Comparison of ENCODE assay signal across 12 cellular contexts in genomic region chr16:86568677-86569623, GRCh38. TPM values are rescaled to one million over a fixed set of nuclear protein-coding genes. Genes with fewer than 3 reads are reported as not detected.
DNase-seq lines count a peak whose midpoint lies in the region; ATAC-seq, FAIRE-seq and TF ChIP-seq lines count a peak whose summit lies in the region.
"Had no signal": no experiment of that assay in that cellular context is flagged by ENCODE, and none has a peak within 500 bp of the region (broad histone marks: within the 10 kb centered on the region; RNA-seq: fewer than 3 reads in every experiment).

No MANE protein-coding gene starts in this region.

- no peak for FAIRE-seq in urothelium cell line (lab: Jason Lieb, UNC)

- H3K4me3 Mint-ChIP-seq in osteocyte (ENCODE audit: unreplicated experiment): peak overlapping the region; percentile 93

- no peak for ATAC-seq in GM21526 (IDR thresholded peaks at IDR 0.05; ENCODE audit: low FRiP score, unreplicated experiment)

- peak overlapping the region; percentile 50 for H3K27ac ChIP-seq in SJCRH30
- H3K27ac ChIP-seq: neutrophil had no signal

- H3K4me3 ChIP-seq in BJ (ENCODE audit: low read depth, low read length) (peak overlapping the region; percentile 83), SJCRH30 (peak overlapping the region; percentile 74), fibroblast of mammary gland (ENCODE audit: control insufficient read depth, low read depth, low read length) (peak overlapping the region; percentile 87)

- H3K36me3 ChIP-seq in BJ (ENCODE audit: control insufficient read depth, insufficient read depth, low read length): no peaks in the 10 kb centered on the region
- H3K36me3 ChIP-seq in SJCRH30: peaks cover 14% of the 10 kb centered on the region
- H3K36me3 ChIP-seq: neutrophil had no signal

- CTCF ChIA-PET in BJ (lab: Yijun Ruan, JAX): interaction anchor here (1.2 to 1.5 kb wide), 3 partner anchors 22 to 709 kb away, joined by 3 to 6 read pairs (median 3); no protein-coding TSS in a partner anchor

- TF ChIP-seq CTCF in BJ (IDR thresholded peaks at IDR 0.05; ENCODE audit: insufficient read depth, low read depth, low read length) (no peak), fibroblast of mammary gland (conservative IDR thresholded peaks at IDR 0.05; ENCODE audit: control insufficient read depth, insufficient read depth, low read depth, low read length) (no peak), osteocyte (IDR thresholded peaks at IDR 0.05) (no peak)

- H3K27me3 ChIP-seq in BJ (ENCODE audit: control insufficient read depth, insufficient read depth, low read length) (peaks cover 4% of the 10 kb centered on the region), SJCRH30 (no peaks in the 10 kb centered on the region)

- no peaks in the 10 kb centered on the region for H3K27me3 Mint-ChIP-seq in osteocyte (ENCODE audit: unreplicated experiment)

- POLR2A ChIA-PET in BJ (lab: Charles Lee): no interaction called here

- peak overlapping the region; percentile 100 for H3K27ac Mint-ChIP-seq in osteocyte (ENCODE audit: unreplicated experiment)

- H3K4me1 ChIP-seq in SJCRH30: peaks cover 4% of the 10 kb centered on the region; the same call in 1 of the 2 replicates

- H3K4me1 Mint-ChIP-seq in osteocyte (ENCODE audit: unreplicated experiment): peaks cover 50% of the 10 kb centered on the region

- H3K9me3 Mint-ChIP-seq in osteocyte (ENCODE audit: unreplicated experiment): no peaks in the 10 kb centered on the region

- DNase-seq in BJ (ENCODE audit: low read depth): no peak
- DNase-seq in SJCRH30: peak in 1 of 2 experiments; percentile 27
- DNase-seq in fibroblast of mammary gland (ENCODE audit: low read depth): no peak
- no peak for DNase-seq in osteocyte (ENCODE audit: extremely low spot score, unreplicated experiment)
- DNase-seq in T-helper 9 cell: no peak
- no peak for DNase-seq in urothelium cell line (ENCODE audit: low spot score)
- DNase-seq in inferior parietal cortex (ENCODE audit: extremely low spot score): no peak
- DNase-seq: activated T-cell treated with anti-CD3 and anti-CD28 coated beads for 4 hours, DMS 273 treated with DMSO at 0.1 percent for 48 hours, NCI-H226 had no signal

- no peaks in the 10 kb centered on the region for H3K9me3 ChIP-seq in SJCRH30 (replicated peaks)
- H3K9me3 ChIP-seq: neutrophil had no signal

- peaks cover 44% of the 10 kb centered on the region for H3K36me3 Mint-ChIP-seq in osteocyte (ENCODE audit: unreplicated experiment)

RNA-seq across cellular contexts. Expression of gene FOXC2, which starts 2.3 kb away (rescaled TPM):
- 0.39 and 0.63 TPM in 2 replicates for polyA plus RNA-seq in BJ (2011; rRNA removed)
- 0.76 and 1.2 TPM in 2 replicates for polyA minus RNA-seq in BJ (2011; rRNA and poly(A)+ RNA removed)
- total RNA-seq in SJCRH30 (2014; rRNA removed; shearing (Covaris generic)): 3.0 and 3.1 TPM in 2 replicates
- 91.8 and 93.4 TPM in 2 replicates for total RNA-seq in osteocyte

RNA-seq across cellular contexts. Expression of gene FOXL1, which starts 9.4 kb away (rescaled TPM):
- polyA plus RNA-seq in BJ (2011; rRNA removed): 4.3 and 4.9 TPM in 2 replicates
- polyA minus RNA-seq in BJ (2011; rRNA and poly(A)+ RNA removed): 2.4 and 2.8 TPM in 2 replicates
- total RNA-seq in SJCRH30 (2014; rRNA removed; shearing (Covaris generic)): 4.0 and 5.5 TPM in 2 replicates
- total RNA-seq in osteocyte: 6.4 and 9.3 TPM in 2 replicates

RNA-seq across cellular contexts. Expression of gene MTHFSD, which starts 13.9 kb away (rescaled TPM):
- polyA plus RNA-seq in BJ (2011; rRNA removed): 16.0 and 17.2 TPM in 2 replicates
- 16.3 and 17.8 TPM in 2 replicates for polyA minus RNA-seq in BJ (2011; rRNA and poly(A)+ RNA removed)
- 5.9 and 7.2 TPM in 2 replicates for total RNA-seq in SJCRH30 (2014; rRNA removed; shearing (Covaris generic))
- 12.1 and 14.1 TPM in 2 replicates for total RNA-seq in osteocyte

RNA-seq across cellular contexts. Expression of gene FOXF1, which starts 58.6 kb away (rescaled TPM):
- 6.0 and 7.7 TPM in 2 replicates for polyA plus RNA-seq in BJ (2011; rRNA removed)
- polyA minus RNA-seq in BJ (2011; rRNA and poly(A)+ RNA removed): 4.8 and 6.0 TPM in 2 replicates
- 24.6 and 24.9 TPM in 2 replicates for total RNA-seq in SJCRH30 (2014; rRNA removed; shearing (Covaris generic))
- total RNA-seq in osteocyte: not detected in 2 replicates

Comparison
In these comparisons a context has a peak if more than half of its experiments do, and no peak if none do; other contexts are left out.
1. RNA of gene FOXC2, which starts 2.3 kb away (total RNA-seq): 91.8 to 93.4 TPM in osteocyte; 3.0 to 3.1 TPM in SJCRH30; every median in the first group is over 10 times any median in the second.
2. Peak in every context shown above with its lines, with median percentiles within 50 percentile points of each other: H3K4me3 ChIP-seq.